11 cellular contexts compared by ENCODE assay signal in the genomic region with DNA sequence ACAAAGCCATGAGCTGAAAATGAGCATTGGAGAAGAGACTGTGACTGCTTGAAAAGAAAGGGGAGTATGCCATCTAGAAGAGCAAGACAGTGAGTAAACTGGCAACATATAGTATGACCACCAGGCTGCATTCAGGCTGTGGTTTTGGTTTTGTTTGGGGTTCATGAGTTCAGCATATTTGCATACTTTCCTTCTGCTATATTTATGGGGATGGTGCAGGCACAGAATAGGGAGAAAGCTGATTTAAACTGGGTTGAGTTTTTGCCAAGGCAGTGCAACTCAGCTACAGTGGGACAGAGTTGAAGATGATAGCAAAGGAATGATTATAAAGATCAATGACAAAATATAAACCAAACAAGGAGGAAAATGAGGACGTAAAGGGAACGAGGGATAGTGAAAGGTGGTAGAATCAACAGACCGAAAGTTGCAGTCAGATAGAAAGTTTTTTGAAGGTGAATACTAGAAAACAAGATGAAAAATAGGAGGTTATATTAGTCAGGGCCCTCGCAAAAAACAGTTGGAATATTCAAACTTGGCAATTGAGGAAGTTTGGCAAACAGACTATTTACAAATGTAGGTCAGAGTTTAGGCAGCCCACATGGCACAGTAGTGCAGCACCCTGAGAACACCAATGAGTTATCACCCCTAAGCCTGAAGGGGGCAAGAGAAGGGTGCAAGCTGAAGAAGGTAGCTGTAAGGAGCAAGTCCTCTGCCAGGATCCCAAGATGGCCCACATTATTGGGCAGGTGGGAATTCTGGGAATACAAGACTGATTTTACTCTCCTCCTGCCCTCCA.
A peak's percentile ranks its signal among the peaks of the same experiment; 100 is the strongest.
DNase-seq lines count a peak whose midpoint lies in the region; ATAC-seq and TF ChIP-seq lines count a peak whose summit lies in the region.
"Had no signal": no experiment of that assay in that cellular context is flagged by ENCODE, and none has a peak within 500 bp of the region (broad histone marks: within the 10 kb centered on the region; RNA-seq: fewer than 3 reads in every experiment).

No MANE protein-coding gene starts in this region.

- DNase-seq in germinal center (ENCODE audit: low spot score) (peak; percentile 14), NCI-H345 treated with DMSO at 0.1 percent for 48 hours (lab: John Stamatoyannopoulos, UW; ENCODE audit: unreplicated experiment) (no peak), HEK293T (ENCODE audit: extremely low spot score) (no peak), DMS 273 treated with DMSO at 0.1 percent for 48 hours (lab: John Stamatoyannopoulos, UW) (no peak)
- DNase-seq in stimulated activated CD4-positive, alpha-beta T cell treated with anti-CD3 and anti-CD28 coated beads, Interleukin-15, amount 100 ng/mL, for 24 hours = no peak
- DNase-seq: activated CD4-positive, CD25-positive, alpha-beta regulatory T cell; NCI-H1436; Peyer's patch had no signal

- peak; percentile 99 for ATAC-seq in GM18867 (IDR thresholded peaks at IDR 0.05; ENCODE audit: unreplicated experiment)
- ATAC-seq in GM21717 (IDR thresholded peaks at IDR 0.05; ENCODE audit: unreplicated experiment) = peak; percentile 93
- peak; percentile 93 for ATAC-seq in HG03139 (IDR thresholded peaks at IDR 0.05; ENCODE audit: unreplicated experiment)

- POLR2A ChIA-PET in HEK293T (lab: Yijun Ruan, JAX) = no interaction called here

- CTCF ChIA-PET in HEK293T (lab: Yijun Ruan, JAX) = no interaction called here

TF ChIP-seq in HEK293T, 16 proteins besides CTCF, POLR2A, EP300 and RAD21:
- TF ChIP-seq ARNT (IDR thresholded peaks at IDR 0.05) (no peak), HDGF (IDR thresholded peaks at IDR 0.05; ENCODE audit: borderline replicate concordance) (no peak), FOXM1 (IDR thresholded peaks at IDR 0.05; ENCODE audit: borderline replicate concordance) (no peak), FOXA1 (IDR thresholded peaks at IDR 0.05) (no peak), L3MBTL2 (conservative IDR thresholded peaks at IDR 0.05) (no peak), ZNF384 (IDR thresholded peaks at IDR 0.05) (no peak), NFRKB (IDR thresholded peaks at IDR 0.05) (no peak), LEF1 (IDR thresholded peaks at IDR 0.05; ENCODE audit: borderline replicate concordance) (no peak), TARDBP (IDR thresholded peaks at IDR 0.05) (no peak), CTBP1 (IDR thresholded peaks at IDR 0.05; ENCODE audit: borderline replicate concordance) (no peak), SUZ12 (IDR thresholded peaks at IDR 0.05) (no peak), BHLHE40 (IDR thresholded peaks at IDR 0.05; ENCODE audit: borderline replicate concordance) (no peak), ELF4 (IDR thresholded peaks at IDR 0.05) (no peak), SP1 (IDR thresholded peaks at IDR 0.05) (no peak), FOXK2 (IDR thresholded peaks at IDR 0.05) (no peak)
- TF ChIP-seq, protein P1, sequence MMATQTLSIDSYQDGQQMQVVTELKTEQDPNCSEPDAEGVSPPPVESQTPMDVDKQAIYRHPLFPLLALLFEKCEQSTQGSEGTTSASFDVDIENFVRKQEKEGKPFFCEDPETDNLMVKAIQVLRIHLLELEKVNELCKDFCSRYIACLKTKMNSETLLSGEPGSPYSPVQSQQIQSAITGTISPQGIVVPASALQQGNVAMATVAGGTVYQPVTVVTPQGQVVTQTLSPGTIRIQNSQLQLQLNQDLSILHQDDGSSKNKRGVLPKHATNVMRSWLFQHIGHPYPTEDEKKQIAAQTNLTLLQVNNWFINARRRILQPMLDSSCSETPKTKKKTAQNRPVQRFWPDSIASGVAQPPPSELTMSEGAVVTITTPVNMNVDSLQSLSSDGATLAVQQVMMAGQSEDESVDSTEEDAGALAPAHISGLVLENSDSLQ (IDR thresholded peaks at IDR 0.05) = no peak
